In genomic region chr1:93605812-93606512, GRCh38 we compare ENCODE assay signal across 8 cellular contexts.
DNase-seq lines count a peak whose midpoint lies in the region; ATAC-seq, FAIRE-seq and TF ChIP-seq lines count a peak whose summit lies in the region.

No MANE protein-coding gene starts in this region.

- peaks cover 48% of the 10 kb centered on the region for H3K36me3 ChIP-seq in RWPE2 (ENCODE audit: low read depth)
- no peaks in the 10 kb centered on the region for H3K36me3 ChIP-seq in fibroblast of lung (ENCODE audit: control insufficient read depth, insufficient read depth, low read length)
- no peaks in the 10 kb centered on the region for H3K36me3 ChIP-seq in esophagus squamous epithelium
- no peaks in the 10 kb centered on the region for H3K36me3 ChIP-seq in transverse colon

- in situ Hi-C loops in transverse colon (cut with MboI; ENCODE audit: low pct_ligation_motif_present in 1 of 4, low pct_unique_long_range_greater_than_20kb in 1 of 4, low sequenced_read_pairs in 3 of 4): loop anchor here in 2 of 4 donors (25.0 kb wide), 1 partner anchor 169 kb away; the partner anchor contains the start of gene FNBP1L (in 2 of the 2)

- peaks cover 62% of the 10 kb centered on the region for H3K4me1 ChIP-seq in RWPE2 (ENCODE audit: insufficient read depth, poor library complexity, severe bottlenecking)
- peaks cover 25% of the 10 kb centered on the region for H3K4me1 ChIP-seq in fibroblast of lung (ENCODE audit: control insufficient read depth, extremely low read depth, insufficient read depth, low read length)
- H3K4me1 ChIP-seq in esophagus squamous epithelium: peaks cover 0 to 33% (median 7%) of the 10 kb centered on the region in 3 donors
- H3K4me1 ChIP-seq in transverse colon: peaks cover 0 to 4% (median 2%) of the 10 kb centered on the region in 4 donors

- FAIRE-seq in GM12891 (lab: Jason Lieb, UNC): peak; percentile 31

- H3K79me2 ChIP-seq in fibroblast of lung (ENCODE audit: control insufficient read depth, insufficient read depth, low read length): peaks cover 88% of the 10 kb centered on the region

- no peaks in the 10 kb centered on the region for H3K27me3 ChIP-seq in RWPE2 (ENCODE audit: insufficient read depth, poor library complexity, severe bottlenecking)
- H3K27me3 ChIP-seq in fibroblast of lung (ENCODE audit: control insufficient read depth, insufficient read depth, low read length): no peaks in the 10 kb centered on the region
- no peaks in the 10 kb centered on the region for H3K27me3 ChIP-seq in esophagus squamous epithelium
- no peaks in the 10 kb centered on the region for H3K27me3 ChIP-seq in transverse colon

- TF ChIP-seq CTCF in RWPE2 (IDR thresholded peaks at IDR 0.05; ENCODE audit: poor library complexity, severe bottlenecking) (no peak), fibroblast of lung (conservative IDR thresholded peaks at IDR 0.05 in 1 of 2, IDR thresholded peaks at IDR 0.05 in 1 of 2; ENCODE audit: low read depth in 1 of 2, low read length in 2 of 2) (no peak), esophagus squamous epithelium (IDR thresholded peaks at IDR 0.05) (no peak), transverse colon (IDR thresholded peaks at IDR 0.05) (no peak)

- H3K27ac ChIP-seq in RWPE2 (ENCODE audit: poor library complexity, severe bottlenecking): peak overlapping the region; percentile 66
- peak overlapping the region; percentile 33 for H3K27ac ChIP-seq in fibroblast of lung (ENCODE audit: insufficient read depth, low read length)
- no peak overlapping the region for H3K27ac ChIP-seq in esophagus squamous epithelium
- no peak overlapping the region for H3K27ac ChIP-seq in transverse colon

- no peaks in the 10 kb centered on the region for H4K20me1 ChIP-seq in fibroblast of lung (ENCODE audit: control insufficient read depth, extremely low read depth, insufficient read depth, low read length)

- TF ChIP-seq EP300 in transverse colon (IDR thresholded peaks at IDR 0.05; ENCODE audit: low read depth): no peak

- DNase-seq in GM12891 (ENCODE audit: insufficient read length, low spot score) (no peak), RWPE2 (ENCODE audit: low spot score) (no peak), fibroblast of lung (ENCODE audit: low read depth in 2 of 2) (peak; percentile 93 to 98), renal cortical epithelial cell (ENCODE audit: low read depth) (peak; percentile 92), esophagus squamous epithelium (lab: John Stamatoyannopoulos, UW) (no peak), NCI-H187 treated with DMSO at 0.1 percent for 48 hours (lab: John Stamatoyannopoulos, UW) (no peak), transverse colon (no peak)

- ATAC-seq in RWPE2 (ENCODE audit: low read depth): peak; percentile 82
- ATAC-seq in GM21526 (IDR thresholded peaks at IDR 0.05; ENCODE audit: low FRiP score, unreplicated experiment): no peak

- 31 to 43% methylated on average over 4 of the region's 4 CpGs for WGBS in esophagus squamous epithelium, 2 donors
- 69 to 83% methylated on average over 2 to 4 of the region's 4 CpGs for WGBS in transverse colon (ENCODE audit: low coverage in 1 of 2), 2 donors

- intact Hi-C loops in esophagus squamous epithelium (cut with DNase I): no loop called here
- intact Hi-C loops in transverse colon (cut with DNase I; ENCODE audit: low total_unique reads): no loop called here

- H3K9me3 ChIP-seq in RWPE2 (ENCODE audit: severe bottlenecking) (no peaks in the 10 kb centered on the region), fibroblast of lung (ENCODE audit: control insufficient read depth, insufficient read depth, low read depth, low read length) (no peaks in the 10 kb centered on the region), esophagus squamous epithelium (no peaks in the 10 kb centered on the region), transverse colon (no peaks in the 10 kb centered on the region)

- H3K9ac ChIP-seq in fibroblast of lung (ENCODE audit: insufficient read depth, low read length): no peak overlapping the region

- TF ChIP-seq POLR2A in GM12891 (IDR thresholded peaks at IDR 0.05; ENCODE audit: low read depth, low read length) (no peak), esophagus squamous epithelium (IDR thresholded peaks at IDR 0.05) (no peak), transverse colon (IDR thresholded peaks at IDR 0.05) (no peak)

- H2AFZ ChIP-seq in fibroblast of lung (ENCODE audit: low read length): no peak overlapping the region

- H3K4me2 ChIP-seq in fibroblast of lung (ENCODE audit: extremely low read depth, insufficient read depth, low read length): peak overlapping the region; percentile 65

- no peak overlapping the region for H3K4me3 ChIP-seq in RWPE2 (ENCODE audit: severe bottlenecking)
- H3K4me3 ChIP-seq in fibroblast of lung (replicated peaks in 1 of 4; ENCODE audit: control extremely low read depth in 1 of 4, insufficient read depth in 1 of 4, low read depth in 3 of 4, low read length in 4 of 4): no peak overlapping the region
- no peak overlapping the region for H3K4me3 ChIP-seq in esophagus squamous epithelium
- no peak overlapping the region for H3K4me3 ChIP-seq in transverse colon

TF ChIP-seq in GM12891, 5 proteins besides CTCF, POLR2A, EP300 and RAD21:
- no peak for TF ChIP-seq SPI1 (IDR thresholded peaks at IDR 0.05; ENCODE audit: low read depth, low read length)
- TF ChIP-seq PAX5 (IDR thresholded peaks at IDR 0.05; ENCODE audit: insufficient read depth, low read length, severe bottlenecking): no peak
- no peak for TF ChIP-seq TAF1 (IDR thresholded peaks at IDR 0.05; ENCODE audit: low read depth, low read length)
- no peak for TF ChIP-seq POLR2AphosphoS5 (IDR thresholded peaks at IDR 0.05; ENCODE audit: low read depth, low read length)
- TF ChIP-seq POU2F2 (IDR thresholded peaks at IDR 0.05; ENCODE audit: low read depth, low read length): no peak

Comparison
In these comparisons a context has a peak if more than half of its experiments do, and no peak if none do; other contexts are left out.
1. DNase-seq: peak in fibroblast of lung (2 of 2) and renal cortical epithelial cell (single experiment); none in GM12891 (single experiment), RWPE2 (single experiment), esophagus squamous epithelium (single experiment), NCI-H187 treated with DMSO at 0.1 percent for 48 hours (single experiment) and transverse colon (single experiment).
2. H3K27ac ChIP-seq: peak in RWPE2 (single experiment) and fibroblast of lung (single experiment); none in esophagus squamous epithelium (0 of 4) and transverse colon (0 of 4).